Comparison of ENCODE assay signal across 20 cellular contexts in the genomic region with DNA sequence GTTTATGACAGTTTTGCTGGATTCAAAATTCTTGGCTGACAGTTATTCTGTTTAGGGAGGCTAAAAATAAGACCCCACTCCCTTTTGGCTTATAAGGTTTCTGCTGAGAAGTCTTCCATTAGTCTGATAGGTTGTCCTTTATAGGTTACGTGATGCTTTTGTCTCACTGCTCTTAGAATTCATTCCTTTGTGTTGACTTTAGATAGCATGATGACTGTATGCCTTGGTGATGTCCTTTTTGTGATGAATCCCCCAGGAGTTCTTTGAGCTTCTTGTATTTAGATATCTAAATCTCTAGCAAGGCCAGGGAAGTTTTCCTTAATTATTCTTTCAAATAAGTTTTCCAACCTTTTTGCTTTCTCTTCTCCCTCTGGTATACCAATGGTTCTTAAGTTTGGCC. TPM values are rescaled to one million over a fixed set of nuclear protein-coding genes. Genes with fewer than 3 reads are reported as not detected.
A peak's percentile ranks its signal among the peaks of the same experiment; 100 is the strongest.
DNase-seq lines count a peak whose midpoint lies in the region; FAIRE-seq and TF ChIP-seq lines count a peak whose summit lies in the region.
"Had no signal": no experiment of that assay in that cellular context is flagged by ENCODE, and none has a peak within 500 bp of the region (broad histone marks: within the 10 kb centered on the region; RNA-seq: fewer than 3 reads in every experiment).

No MANE protein-coding gene starts in this region.

- peaks cover 76% of the 10 kb centered on the region for H3K36me3 Mint-ChIP-seq in HFFc6 (ENCODE audit: low read depth)
- H3K36me3 Mint-ChIP-seq in astrocyte (ENCODE audit: low read depth, unreplicated experiment) = peaks cover 2% of the 10 kb centered on the region
- H3K36me3 Mint-ChIP-seq in endodermal cell (ENCODE audit: low read depth) = no peaks in the 10 kb centered on the region
- H3K36me3 Mint-ChIP-seq: CD4-positive, CD25-positive, alpha-beta regulatory T cell; CD8-positive, alpha-beta T cell had no signal

- DNase-seq in EH (ENCODE audit: low read depth) (peak; percentile 64), HFFc6 (no peak), astrocyte (ENCODE audit: low read depth) (no peak), endodermal cell (no peak), NCI-H2227 treated with DMSO at 0.1 percent for 48 hours (lab: John Stamatoyannopoulos, UW) (no peak), activated gamma-delta T cell (lab: John Stamatoyannopoulos, UW) (no peak), WERI-Rb-1 (no peak)
- DNase-seq: Caco-2; CD4-positive, CD25-positive, alpha-beta regulatory T cell; CD8-positive, alpha-beta T cell; DMS153; GM23248; H7; HCEC 1CT had no signal

- H3K79me2 ChIP-seq in astrocyte (ENCODE audit: insufficient read depth, low read length) = peaks cover 52% of the 10 kb centered on the region

- no peak overlapping the region for H2AFZ ChIP-seq in astrocyte (ENCODE audit: low read depth, low read length)
- H2AFZ ChIP-seq: GM23248 had no signal

- H3K4me1 Mint-ChIP-seq in HFFc6 (ENCODE audit: low read depth) (peaks cover 94% of the 10 kb centered on the region), astrocyte (ENCODE audit: low read depth, unreplicated experiment) (peaks cover 30% of the 10 kb centered on the region), endodermal cell (peaks cover 3% of the 10 kb centered on the region)
- H3K4me1 Mint-ChIP-seq: B cell; CD4-positive, CD25-positive, alpha-beta regulatory T cell had no signal

- H3K27me3 Mint-ChIP-seq in HFFc6 (ENCODE audit: insufficient read depth) = no peaks in the 10 kb centered on the region; the same call in 1 of the 2 replicates
- no peaks in the 10 kb centered on the region for H3K27me3 Mint-ChIP-seq in astrocyte (ENCODE audit: low read depth, unreplicated experiment)
- H3K27me3 Mint-ChIP-seq in endodermal cell (ENCODE audit: insufficient read depth) = peaks cover 2% of the 10 kb centered on the region

- H3K9me3 ChIP-seq in astrocyte (ENCODE audit: insufficient read depth, low read depth, low read length) = no peaks in the 10 kb centered on the region
- H3K9me3 ChIP-seq in endodermal cell (ENCODE audit: control insufficient read depth, low read length) = peaks cover 20% of the 10 kb centered on the region
- peaks cover 4% of the 10 kb centered on the region for H3K9me3 ChIP-seq in WERI-Rb-1 (ENCODE audit: severe bottlenecking)
- H3K9me3 ChIP-seq: Caco-2 had no signal

- H4K20me1 ChIP-seq in astrocyte (ENCODE audit: insufficient read depth, low read length) = peaks cover 8% of the 10 kb centered on the region
- H4K20me1 ChIP-seq: BLaER1 had no signal

- H3K27ac ChIP-seq in astrocyte (ENCODE audit: low read depth, low read length) = no peak overlapping the region
- no peak overlapping the region for H3K27ac ChIP-seq in endodermal cell (ENCODE audit: low read depth, low read length)
- no peak overlapping the region for H3K27ac ChIP-seq in WERI-Rb-1
- H3K27ac ChIP-seq: 22Rv1, BLaER1, C4-2B, GM23248 had no signal

- H3K27me3 ChIP-seq in astrocyte (ENCODE audit: insufficient read depth, low read length) (no peaks in the 10 kb centered on the region), endodermal cell (ENCODE audit: control insufficient read depth, insufficient read depth, low read length, poor library complexity, severe bottlenecking) (no peaks in the 10 kb centered on the region), WERI-Rb-1 (ENCODE audit: insufficient read depth, low read depth, severe bottlenecking) (no peaks in the 10 kb centered on the region)
- H3K27me3 ChIP-seq: BLaER1 had no signal

- H3K4me3 ChIP-seq in astrocyte (ENCODE audit: insufficient read depth, low read depth, low read length) (no peak overlapping the region), endodermal cell (ENCODE audit: low read length) (peak overlapping the region; percentile 50), WERI-Rb-1 (ENCODE audit: low read depth, low read length) (no peak overlapping the region)
- H3K4me3 ChIP-seq: BLaER1, GM23248 had no signal

- H3K4me2 ChIP-seq in astrocyte (ENCODE audit: low read length) = no peak overlapping the region
- H3K4me2 ChIP-seq: BLaER1 had no signal

- H3K4me1 ChIP-seq in astrocyte (ENCODE audit: insufficient read depth, low read length) (peaks cover 17% of the 10 kb centered on the region), endodermal cell (ENCODE audit: control insufficient read depth, insufficient read depth, low read length) (no peaks in the 10 kb centered on the region)
- H3K4me1 ChIP-seq: BLaER1 had no signal

- H3K9ac ChIP-seq in astrocyte (ENCODE audit: low read length) (no peak overlapping the region), endodermal cell (ENCODE audit: extremely low read depth, low read length, poor library complexity, severe bottlenecking) (no peak overlapping the region)
- H3K9ac ChIP-seq: BLaER1, GM23248 had no signal

- H3K27ac Mint-ChIP-seq in HFFc6 = peak overlapping the region; percentile 67
- H3K27ac Mint-ChIP-seq in astrocyte (ENCODE audit: unreplicated experiment) = no peak overlapping the region
- H3K27ac Mint-ChIP-seq in endodermal cell = no peak overlapping the region
- H3K27ac Mint-ChIP-seq: B cell; CD4-positive, CD25-positive, alpha-beta regulatory T cell; CD8-positive, alpha-beta T cell had no signal

- FAIRE-seq in astrocyte (lab: Jason Lieb, UNC) = peak; percentile 96
- FAIRE-seq: GM19239, H1 had no signal

- H3K4me3 Mint-ChIP-seq in HFFc6 = peak overlapping the region; percentile 18
- H3K4me3 Mint-ChIP-seq in astrocyte (ENCODE audit: unreplicated experiment) = no peak overlapping the region
- no peak overlapping the region for H3K4me3 Mint-ChIP-seq in endodermal cell
- H3K4me3 Mint-ChIP-seq: B cell; CD4-positive, CD25-positive, alpha-beta regulatory T cell; CD8-positive, alpha-beta T cell had no signal

- no peak for TF ChIP-seq CTCF in HFFc6 (IDR thresholded peaks at IDR 0.05)
- TF ChIP-seq CTCF in astrocyte (IDR thresholded peaks at IDR 0.05; ENCODE audit: insufficient read depth, low read depth, low read length) = no peak
- no peak for TF ChIP-seq CTCF in endodermal cell (conservative IDR thresholded peaks at IDR 0.05)
- TF ChIP-seq CTCF in WERI-Rb-1 (IDR thresholded peaks at IDR 0.05; ENCODE audit: low read depth, low read length) = no peak

- H3K36me3 ChIP-seq in astrocyte (ENCODE audit: insufficient read depth, low read length) (no peaks in the 10 kb centered on the region), endodermal cell (ENCODE audit: control insufficient read depth, insufficient read depth, low read length) (no peaks in the 10 kb centered on the region), WERI-Rb-1 (no peaks in the 10 kb centered on the region)

- 40 to 70% methylated on average over 1 of the region's 1 CpG for WGBS in endodermal cell (ENCODE audit: insufficient coverage in 1 of 2, insufficient read length in 1 of 2), 2 experiments

- H3K9me3 Mint-ChIP-seq in HFFc6 (peaks cover 5% of the 10 kb centered on the region; the same call in 1 of the 2 replicates), astrocyte (ENCODE audit: unreplicated experiment) (peaks cover under 1% of the 10 kb centered on the region), endodermal cell (peaks cover 12% of the 10 kb centered on the region)

RNA-seq across cellular contexts. Expression of a gene that starts 36.4 kb away (rescaled TPM):
- total RNA-seq in HFFc6 (2021; fragmentation: NEBNext Ultra II Directional; extraction: Animal tissue kit (Norgen Biotek cat#: 25700)) = 10 to 100 TPM; 36.7 to 53.7 (median 38.4) TPM
- total RNA-seq in astrocyte (6.2 and 6.9 TPM in 2 replicates), endodermal cell (under 1 TPM; 0.20 to 0.42 TPM)
- 19.5 TPM for polyA plus RNA-seq in endodermal cell (2013, experiment 1 of 2)
- 19.4 TPM for polyA plus RNA-seq in endodermal cell (2013, experiment 2 of 2)
- polyA plus RNA-seq: CD4-positive, CD25-positive, alpha-beta regulatory T cell had no signal
